Comparison of ENCODE assay signal across 1 cellular context in the genomic region with DNA sequence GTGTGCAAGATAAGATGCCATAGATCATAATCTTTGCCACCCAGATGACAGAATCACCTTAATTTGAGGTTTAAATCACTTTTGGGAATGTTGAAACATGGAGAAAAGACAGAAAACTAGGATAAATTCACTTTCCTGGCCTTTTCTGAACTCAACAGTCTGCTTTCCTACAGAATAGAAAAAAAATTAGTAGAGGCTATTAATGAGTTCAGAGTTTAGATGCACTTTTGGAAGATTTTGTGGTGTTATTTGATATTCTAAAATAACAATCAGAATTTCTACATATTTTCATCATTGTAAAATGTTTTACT.
TF ChIP-seq lines count a peak whose summit lies in the region.

No MANE protein-coding gene starts in this region.

TF ChIP-seq in GM12878, 131 proteins besides CTCF, POLR2A, EP300 and RAD21:
- TF ChIP-seq ASH2L (IDR thresholded peaks at IDR 0.05; ENCODE audit: borderline replicate concordance, low read depth) (no peak), NFXL1 (IDR thresholded peaks at IDR 0.05; ENCODE audit: borderline replicate concordance) (no peak), SREBF2 (IDR thresholded peaks at IDR 0.05; ENCODE audit: low read length) (no peak), IKZF2 (IDR thresholded peaks at IDR 0.05) (no peak)
TF ChIP-seq in GM12878: peak in this region for 0.
